In the genomic region with DNA sequence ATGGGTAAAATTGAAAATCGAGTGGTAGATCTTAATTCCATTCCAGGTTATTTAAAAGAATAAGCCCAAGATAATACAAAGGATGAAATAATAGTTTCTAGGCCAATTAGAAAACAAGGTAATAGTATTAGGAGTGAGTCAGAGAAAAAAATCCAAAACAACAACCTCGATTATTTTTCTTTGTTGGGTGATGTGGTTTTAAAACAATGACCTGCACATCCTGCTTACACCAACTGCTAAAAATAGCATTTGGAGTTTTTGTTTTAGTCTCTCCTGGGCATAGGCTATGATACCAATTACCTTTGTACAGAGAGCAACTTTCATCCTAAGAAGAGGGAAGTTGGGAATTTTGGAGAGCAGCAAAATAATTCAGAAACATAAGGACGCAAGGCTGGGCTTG, we compare ENCODE assay signal across 26 cellular contexts.
DNase-seq lines count a peak whose midpoint lies in the region; ATAC-seq, FAIRE-seq and TF ChIP-seq lines count a peak whose summit lies in the region.
"Had no signal": no experiment of that assay in that cellular context is flagged by ENCODE, and none has a peak within 500 bp of the region (broad histone marks: within the 10 kb centered on the region; RNA-seq: fewer than 3 reads in every experiment).

No MANE protein-coding gene starts in this region.

- H2AFZ ChIP-seq in IMR-90 (replicated peaks; ENCODE audit: low read length, poor library complexity) = no peak overlapping the region

- no peak for ATAC-seq in IMR-90 (ENCODE audit: low read depth)
- no peak for ATAC-seq in activated CD4-positive, alpha-beta T cell treated with anti-CD3 and anti-CD28 coated beads for 36 hours
- no peak for ATAC-seq in HG02852 (IDR thresholded peaks at IDR 0.05; ENCODE audit: unreplicated experiment)
- ATAC-seq: left colon had no signal

- TF ChIP-seq RAD21 in IMR-90 (IDR thresholded peaks at IDR 0.05; ENCODE audit: low read length) = no peak

- CTCF ChIA-PET in IMR-90 (lab: Yijun Ruan, JAX) = interaction anchor here (0.6 kb wide), 1 partner anchor 95 kb away, joined by 4 read pairs; no protein-coding TSS in a partner anchor
- CTCF ChIA-PET in activated CD4-positive, alpha-beta T cell treated with anti-CD3 and anti-CD28 coated beads for 36 hours (lab: Charles Lee) = no interaction called here

- no peaks in the 10 kb centered on the region for H3K27me3 Mint-ChIP-seq in activated CD4-positive, alpha-beta T cell treated with anti-CD3 and anti-CD28 coated beads for 36 hours
- H3K27me3 Mint-ChIP-seq: activated B cell treated with CpG ODN at 0.5 μM for 24 hours; activated CD4-positive, alpha-beta memory T cell treated with anti-CD3 and anti-CD28 coated beads, Interleukin-2, amount 10 ng/mL, durations not matched to agents 7 days and 5 days; progenitor cell of endocrine pancreas had no signal

- peak overlapping the region; percentile 92; the same call in 1 of the 2 replicates for H2BK20ac ChIP-seq in IMR-90 (ENCODE audit: low read depth, low read length)

- no peak for TF ChIP-seq EP300 in transverse colon (IDR thresholded peaks at IDR 0.05; ENCODE audit: low read depth)

- in situ Hi-C loops in IMR-90 (cut with MboI; ENCODE audit: low sequenced_read_pairs) = no loop called here
- in situ Hi-C loops in transverse colon (cut with MboI; ENCODE audit: low pct_ligation_motif_present in 1 of 4, low pct_unique_long_range_greater_than_20kb in 1 of 4, low sequenced_read_pairs in 3 of 4) = no loop called here

- no peaks in the 10 kb centered on the region for H3K36me3 ChIP-seq in IMR-90 (ENCODE audit: control insufficient read depth, insufficient read depth, low read length)
- no peaks in the 10 kb centered on the region for H3K36me3 ChIP-seq in bronchial epithelial cell (ENCODE audit: control insufficient read depth, insufficient read depth, low read length)
- H3K36me3 ChIP-seq in mesodermal cell (ENCODE audit: control insufficient read depth, insufficient read depth, low read length) = no peaks in the 10 kb centered on the region
- no peaks in the 10 kb centered on the region for H3K36me3 ChIP-seq in transverse colon
- H3K36me3 ChIP-seq: SJCRH30, spleen, vagina had no signal

- no peak overlapping the region for H3K27ac ChIP-seq in IMR-90 (ENCODE audit: insufficient read depth, low read length)
- peak overlapping the region; percentile 30 for H3K27ac ChIP-seq in mesodermal cell (ENCODE audit: low read depth, low read length, severe bottlenecking)
- no peak overlapping the region for H3K27ac ChIP-seq in transverse colon
- H3K27ac ChIP-seq: SJCRH30, spleen, vagina had no signal

- H3K27ac Mint-ChIP-seq in activated CD4-positive, alpha-beta T cell treated with anti-CD3 and anti-CD28 coated beads for 36 hours = no peak overlapping the region
- H3K27ac Mint-ChIP-seq: activated B cell treated with CpG ODN at 0.5 μM for 24 hours; activated CD4-positive, alpha-beta memory T cell treated with anti-CD3 and anti-CD28 coated beads, Interleukin-2, amount 10 ng/mL, durations not matched to agents 7 days and 5 days; activated naive CD4-positive, alpha-beta T cell treated with anti-CD3 and anti-CD28 coated beads for 36 hours; progenitor cell of endocrine pancreas had no signal

- H4K91ac ChIP-seq in IMR-90 (ENCODE audit: insufficient read depth, low read depth, low read length) = no peak overlapping the region

- H3K9me3 Mint-ChIP-seq in activated CD4-positive, alpha-beta T cell treated with anti-CD3 and anti-CD28 coated beads for 36 hours (ENCODE audit: low read depth) = no peaks in the 10 kb centered on the region
- H3K9me3 Mint-ChIP-seq: neural crest cell had no signal

- H3K23ac ChIP-seq in IMR-90 (ENCODE audit: low read depth, low read length) = peak overlapping the region; percentile 88; the same call in 1 of the 2 replicates

- H3K56ac ChIP-seq in IMR-90 (ENCODE audit: extremely low read depth, insufficient read depth, low read length) = no peak overlapping the region

- no peak overlapping the region for H3K4me3 Mint-ChIP-seq in activated CD4-positive, alpha-beta T cell treated with anti-CD3 and anti-CD28 coated beads for 36 hours
- H3K4me3 Mint-ChIP-seq: activated B cell treated with CpG ODN at 0.5 μM for 24 hours; activated CD4-positive, alpha-beta memory T cell treated with anti-CD3 and anti-CD28 coated beads, Interleukin-2, amount 10 ng/mL, durations not matched to agents 7 days and 5 days; activated naive CD4-positive, alpha-beta T cell treated with anti-CD3 and anti-CD28 coated beads for 36 hours; neural crest cell had no signal

- peak overlapping the region; percentile 89; the same call in 1 of the 3 replicates for H2BK15ac ChIP-seq in IMR-90 (ENCODE audit: low read depth, low read length)

- dilution Hi-C loops in IMR-90 (cut with HindIII; ENCODE audit: low sequenced_read_pairs, unreplicated experiment) = no loop called here

- H3K79me1 ChIP-seq in IMR-90 (ENCODE audit: low read depth in 1 of 2, low read length in 2 of 2) = peaks cover 0 to 6% of the 10 kb centered on the region in 2 experiments; a peak in 1 of 4 replicates

- H3K9me3 ChIP-seq in IMR-90 (ENCODE audit: control insufficient read depth, insufficient read depth, low read length) (no peaks in the 10 kb centered on the region), mesodermal cell (ENCODE audit: control insufficient read depth, low read length) (no peaks in the 10 kb centered on the region), transverse colon (no peaks in the 10 kb centered on the region)
- H3K9me3 ChIP-seq: SJCRH30, vagina had no signal

- intact Hi-C loops in IMR-90 (cut with micrococcal nuclease) (no loop called here), transverse colon (cut with DNase I; ENCODE audit: low total_unique reads) (no loop called here)
- intact Hi-C loops in activated CD4-positive, alpha-beta T cell treated with anti-CD3 and anti-CD28 coated beads for 36 hours (cut with DNase I, micrococcal nuclease) = no loop called here

- peak overlapping the region; percentile 7 for H3K14ac ChIP-seq in IMR-90 (replicated peaks; ENCODE audit: low read depth, low read length)

- H3K27me3 ChIP-seq in IMR-90 (ENCODE audit: control insufficient read depth, insufficient read depth, low read length) (no peaks in the 10 kb centered on the region), bronchial epithelial cell (ENCODE audit: control insufficient read depth, insufficient read depth, low read length) (no peaks in the 10 kb centered on the region), transverse colon (no peaks in the 10 kb centered on the region)
- H3K27me3 ChIP-seq: SJCRH30, spleen, vagina had no signal

- no peak overlapping the region for H2BK5ac ChIP-seq in IMR-90 (ENCODE audit: low read depth, low read length, poor library complexity, severe bottlenecking)

- H3K9me1 ChIP-seq in IMR-90 (ENCODE audit: insufficient read depth, low read length) = peaks cover 6% of the 10 kb centered on the region

- H3K4me3 ChIP-seq in IMR-90 (ENCODE audit: insufficient read depth, low read depth, low read length) (no peak overlapping the region), bronchial epithelial cell (ENCODE audit: low read depth, low read length) (no peak overlapping the region), mesodermal cell (ENCODE audit: extremely low read depth, insufficient read depth, low read length, poor library complexity, severe bottlenecking) (no peak overlapping the region), transverse colon (no peak overlapping the region)
- H3K4me3 ChIP-seq: SJCRH30, spleen, vagina had no signal

- H3K4me1 Mint-ChIP-seq in activated CD4-positive, alpha-beta T cell treated with anti-CD3 and anti-CD28 coated beads for 36 hours = no peaks in the 10 kb centered on the region
- H3K4me1 Mint-ChIP-seq: activated B cell treated with CpG ODN at 0.5 μM for 24 hours; activated CD4-positive, alpha-beta memory T cell treated with anti-CD3 and anti-CD28 coated beads, Interleukin-2, amount 10 ng/mL, durations not matched to agents 7 days and 5 days had no signal

- WGBS in IMR-90 (ENCODE audit: extremely low coverage in 2 of 2, insufficient read length in 1 of 2), 2 experiments = 100% methylated on average over 1 of the region's 3 CpGs; no CpG with 5 or more reads in 1 of the 2 experiments
- WGBS in mesodermal cell (ENCODE audit: insufficient coverage in 2 of 2), 2 experiments = 92 to 100% methylated on average over 1 of the region's 3 CpGs
- 79 to 86% methylated on average over 3 of the region's 3 CpGs for WGBS in transverse colon (ENCODE audit: low coverage in 1 of 2), 2 donors

- H2AK5ac ChIP-seq in IMR-90 (ENCODE audit: low read depth, low read length) = no peak overlapping the region; the same call in 1 of the 2 replicates

- H3K9ac ChIP-seq in IMR-90 (ENCODE audit: low read depth, low read length) = no peak overlapping the region

- H2AK9ac ChIP-seq in IMR-90 (replicated peaks; ENCODE audit: low read depth, low read length, poor library complexity) = no peak overlapping the region

- H3K4me1 ChIP-seq in IMR-90 (ENCODE audit: control insufficient read depth, insufficient read depth, low read length) (peaks cover 5% of the 10 kb centered on the region; the same call in 1 of the 2 replicates), mesodermal cell (ENCODE audit: control insufficient read depth, insufficient read depth, low read length, poor library complexity, severe bottlenecking) (peaks cover 18% of the 10 kb centered on the region), transverse colon (no peaks in the 10 kb centered on the region)
- H3K4me1 ChIP-seq: SJCRH30, spleen, vagina had no signal

- no peak overlapping the region for H3K18ac ChIP-seq in IMR-90 (ENCODE audit: low read depth, low read length)

- FAIRE-seq in bronchial epithelial cell (lab: Jason Lieb, UNC) = no peak
- FAIRE-seq: colon, endometrium, frontal cortex had no signal

- H4K5ac ChIP-seq in IMR-90 (ENCODE audit: low read depth, low read length) = no peak overlapping the region

- POLR2A ChIA-PET in IMR-90 (lab: Charles Lee; ENCODE audit: unreplicated experiment) = no interaction called here
- POLR2A ChIA-PET in activated CD4-positive, alpha-beta T cell treated with anti-CD3 and anti-CD28 coated beads for 36 hours (lab: Charles Lee) = no interaction called here

- no TSS peak for BruUV-seq in IMR-90 (replicated peaks; lab: Mats Ljungman, UMichigan)

- H2BK120ac ChIP-seq in IMR-90 (ENCODE audit: low read depth, low read length) = peak overlapping the region; percentile 95

- H4K8ac ChIP-seq in IMR-90 (ENCODE audit: low read depth in 2 of 2, low read length in 2 of 2) = peak overlapping the region in 1 of 2 experiments; percentile 88; a peak in 1 of 4 replicates

- H3K36me3 Mint-ChIP-seq in activated CD4-positive, alpha-beta T cell treated with anti-CD3 and anti-CD28 coated beads for 36 hours (ENCODE audit: low read depth) = no peaks in the 10 kb centered on the region

- H4K20me1 ChIP-seq in IMR-90 (ENCODE audit: insufficient read depth, low read length) = no peaks in the 10 kb centered on the region

- peak overlapping the region; percentile 58; the same call in 1 of the 2 replicates for H3K4ac ChIP-seq in IMR-90 (ENCODE audit: low read depth, low read length)

- TF ChIP-seq POLR2A in IMR-90 (IDR thresholded peaks at IDR 0.05; ENCODE audit: low read depth, low read length) (no peak), transverse colon (IDR thresholded peaks at IDR 0.05) (no peak)

- H3K4me2 ChIP-seq in IMR-90 (ENCODE audit: low read depth, low read length) = peak overlapping the region; percentile 61; the same call in 1 of the 2 replicates

- no peak for TF ChIP-seq CTCF in IMR-90 (conservative IDR thresholded peaks at IDR 0.05; ENCODE audit: low read depth, low read length)
- TF ChIP-seq CTCF in bronchial epithelial cell (IDR thresholded peaks at IDR 0.05; ENCODE audit: insufficient read depth, low read length, severe bottlenecking) = no peak
- TF ChIP-seq CTCF in transverse colon (IDR thresholded peaks at IDR 0.05) = no peak

- DNase-seq in Daoy (ENCODE audit: low read depth) (peak; percentile 41), IMR-90 (peak; percentile 65), bronchial epithelial cell (ENCODE audit: low read depth) (peak; percentile 49), NCI-H82 treated with DMSO at 0.1 percent for 48 hours (lab: John Stamatoyannopoulos, UW; ENCODE audit: unreplicated experiment) (no peak), transverse colon (no peak)
- no peak for DNase-seq in activated CD4-positive, alpha-beta T cell treated with anti-CD3 and anti-CD28 coated beads for 36 hours
- DNase-seq: activated B cell treated with CpG ODN at 0.5 μM for 24 hours; activated CD4-positive, alpha-beta memory T cell treated with anti-CD3 and anti-CD28 coated beads, Interleukin-2, amount 10 ng/mL, durations not matched to agents 7 days and 5 days; activated naive CD4-positive, alpha-beta T cell treated with anti-CD3 and anti-CD28 coated beads for 36 hours; Kasumi-1; left colon; NCI-H1105 treated with DMSO at 0.1 percent for 48 hours; NCI-H2107; NCI-H69; SJCRH30; spleen; stimulated activated CD8-positive, alpha-beta memory T cell treated with anti-CD3 and anti-CD28 coated beads, Interleukin-4, amount 100 ng/mL, for 48 hours; T-helper 9 cell had no signal

Comparison
In these comparisons a context has a peak if more than half of its experiments do, and no peak if none do; other contexts are left out.
1. DNase-seq: peak in Daoy (single experiment), IMR-90 (single experiment) and bronchial epithelial cell (single experiment); none in NCI-H82 treated with DMSO at 0.1 percent for 48 hours (single experiment), transverse colon (single experiment) and activated CD4-positive, alpha-beta T cell treated with anti-CD3 and anti-CD28 coated beads for 36 hours (single experiment).